Comparison of ENCODE assay signal across 7 cellular contexts in the genomic region with DNA sequence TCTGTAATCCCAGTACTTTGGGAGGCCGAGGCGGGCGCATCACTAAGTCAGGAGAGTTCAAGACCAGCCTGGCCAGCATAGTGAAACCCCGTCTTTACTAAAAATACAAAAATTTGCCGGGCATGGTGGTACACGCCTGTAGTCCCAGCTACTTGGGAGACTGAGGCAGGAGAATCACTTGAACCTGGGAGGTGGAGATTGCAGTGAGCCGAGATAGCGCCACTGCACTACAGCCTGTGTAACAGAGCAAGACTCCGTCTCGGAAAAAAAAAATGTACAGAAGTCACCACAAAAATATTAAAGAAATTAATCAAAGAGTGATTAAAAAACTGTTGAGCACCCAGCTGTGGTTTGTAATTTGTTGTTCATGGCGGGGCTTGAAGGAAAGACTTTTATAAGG. TPM values are rescaled to one million over a fixed set of nuclear protein-coding genes. Genes with fewer than 3 reads are reported as not detected.
DNase-seq lines count a peak whose midpoint lies in the region; ATAC-seq, FAIRE-seq and TF ChIP-seq lines count a peak whose summit lies in the region.
"Not testable (repeated sequence)": the region's sequence is repeated elsewhere in the genome, so short reads cannot be mapped to it uniquely, and the experiment has no call there.

No MANE protein-coding gene starts in this region.

- not testable (repeated sequence) for H3K9me3 ChIP-seq in NT2/D1 (ENCODE audit: insufficient read depth, low read length); gastroesophageal sphincter; mesodermal cell (ENCODE audit: control insufficient read depth, low read length); gastrocnemius medialis

- not testable (repeated sequence) for TF ChIP-seq EP300 in gastroesophageal sphincter (IDR thresholded peaks at IDR 0.05)

- peaks cover 41% of the 10 kb centered on the region for H3K4me1 Mint-ChIP-seq in activated CD8-positive, alpha-beta T cell treated with anti-CD3 and anti-CD28 coated beads, Interleukin-2, amount 10 ng/mL, durations not matched to agents 7 days and 5 days (ENCODE audit: low read depth)

- H3K4me1 ChIP-seq in NT2/D1 (ENCODE audit: insufficient read depth, insufficient read length); gastrocnemius medialis: not testable (repeated sequence)
- H3K4me1 ChIP-seq in gastroesophageal sphincter (peaks cover 0 to 26% (median 0%) of the 10 kb centered on the region in 3 donors), mesodermal cell (ENCODE audit: control insufficient read depth, insufficient read depth, low read length, poor library complexity, severe bottlenecking) (peaks cover 12% of the 10 kb centered on the region)

- peak overlapping the region; percentile 99 for H3K27ac Mint-ChIP-seq in activated CD8-positive, alpha-beta T cell treated with anti-CD3 and anti-CD28 coated beads, Interleukin-2, amount 10 ng/mL, durations not matched to agents 7 days and 5 days

- TF ChIP-seq CTCF in gastroesophageal sphincter (IDR thresholded peaks at IDR 0.05); gastrocnemius medialis (IDR thresholded peaks at IDR 0.05 in 4 of 5, conservative IDR thresholded peaks at IDR 0.05 in 1 of 5): not testable (repeated sequence)

- CTCF ChIA-PET in activated CD8-positive, alpha-beta T cell treated with anti-CD3 and anti-CD28 coated beads, Interleukin-2, amount 10 ng/mL, durations not matched to agents 7 days and 5 days (lab: Charles Lee): interaction anchor here (1.8 kb wide), 1 partner anchor 121 kb away, joined by 4 read pairs; a partner anchor contains a TSS

- 11 to 12% methylated on average over 5 to 9 of the region's 11 CpGs for WGBS in gastroesophageal sphincter (ENCODE audit: low coverage in 1 of 2), 2 donors
- 11% methylated on average over 6 to 8 of the region's 11 CpGs for WGBS in mesodermal cell (ENCODE audit: insufficient coverage in 2 of 2), 2 experiments

- TF ChIP-seq POLR2A in gastroesophageal sphincter (IDR thresholded peaks at IDR 0.05); gastrocnemius medialis (IDR thresholded peaks at IDR 0.05): not testable (repeated sequence)

- H3K27me3 ChIP-seq in NT2/D1 (ENCODE audit: insufficient read depth, insufficient read length); gastroesophageal sphincter; gastrocnemius medialis: not testable (repeated sequence)

- FAIRE-seq in GM18507 (lab: Jason Lieb, UNC): peak; percentile 33

- in situ Hi-C loops in gastrocnemius medialis (cut with MboI; ENCODE audit: low sequenced_read_pairs in 4 of 4): not testable (repeated sequence)

- POLR2A ChIA-PET in activated CD8-positive, alpha-beta T cell treated with anti-CD3 and anti-CD28 coated beads, Interleukin-2, amount 10 ng/mL, durations not matched to agents 7 days and 5 days (lab: Charles Lee): interaction anchor here (0.7 to 2.1 kb wide), 13 partner anchors 15 to 943 kb away, joined by 3 to 27 read pairs (median 8); a partner anchor contains a TSS

- H3K27ac ChIP-seq in caudate nucleus (ENCODE audit: low read depth, low read length): peak overlapping the region; percentile 83
- peak overlapping the region in 3 of 4 donors; percentile 88 to 89 (median 89) for H3K27ac ChIP-seq in gastroesophageal sphincter
- H3K27ac ChIP-seq in mesodermal cell (ENCODE audit: low read depth, low read length, severe bottlenecking): peak overlapping the region; percentile 96
- H3K27ac ChIP-seq in gastrocnemius medialis: peak overlapping the region; percentile 63 to 83 (median 76)

- ATAC-seq in activated CD8-positive, alpha-beta T cell treated with anti-CD3 and anti-CD28 coated beads, Interleukin-2, amount 10 ng/mL, durations not matched to agents 7 days and 5 days; gastroesophageal sphincter; gastrocnemius medialis: not testable (repeated sequence)

- H3K9me3 Mint-ChIP-seq in activated CD8-positive, alpha-beta T cell treated with anti-CD3 and anti-CD28 coated beads, Interleukin-2, amount 10 ng/mL, durations not matched to agents 7 days and 5 days (ENCODE audit: insufficient read depth): not testable (repeated sequence)

- H3K4me3 ChIP-seq in NT2/D1 (ENCODE audit: insufficient read length, low read depth) (peak overlapping the region; percentile 96), gastroesophageal sphincter (peak overlapping the region; percentile 60 to 80), mesodermal cell (ENCODE audit: extremely low read depth, insufficient read depth, low read length, poor library complexity, severe bottlenecking) (peak overlapping the region; percentile 85), gastrocnemius medialis (peak overlapping the region; percentile 61 to 89 (median 68))

- intact Hi-C loops in gastrocnemius medialis (cut with DNase I; ENCODE audit: low total_unique reads): loop anchor here (2.0 kb wide), 1 partner anchor 122 kb away; a partner anchor contains a TSS

- peaks cover 51% of the 10 kb centered on the region for H3K36me3 Mint-ChIP-seq in activated CD8-positive, alpha-beta T cell treated with anti-CD3 and anti-CD28 coated beads, Interleukin-2, amount 10 ng/mL, durations not matched to agents 7 days and 5 days (ENCODE audit: low read depth)

- H3K27me3 Mint-ChIP-seq in activated CD8-positive, alpha-beta T cell treated with anti-CD3 and anti-CD28 coated beads, Interleukin-2, amount 10 ng/mL, durations not matched to agents 7 days and 5 days (ENCODE audit: low read depth): not testable (repeated sequence)

- H3K4me3 Mint-ChIP-seq in activated CD8-positive, alpha-beta T cell treated with anti-CD3 and anti-CD28 coated beads, Interleukin-2, amount 10 ng/mL, durations not matched to agents 7 days and 5 days: peak overlapping the region; percentile 99

- DNase-seq in GM18507 (ENCODE audit: extremely low spot score, insufficient read length, low read depth); NT2/D1 (ENCODE audit: low read depth, low spot score); activated CD8-positive, alpha-beta T cell treated with anti-CD3 and anti-CD28 coated beads, Interleukin-2, amount 10 ng/mL, durations not matched to agents 7 days and 5 days; gastrocnemius medialis: not testable (repeated sequence)
- DNase-seq in caudate nucleus (lab: John Stamatoyannopoulos, UW): peak in 4 of 61 donors; percentile 2 to 42 (median 24)

- peak overlapping the region; percentile 97 for H3K9ac ChIP-seq in NT2/D1 (ENCODE audit: insufficient read length, low read depth)

- H3K36me3 ChIP-seq in NT2/D1 (ENCODE audit: insufficient read depth, insufficient read length, low read length): peaks cover 38% of the 10 kb centered on the region
- peaks cover 0 to 36% of the 10 kb centered on the region in 2 donors for H3K36me3 ChIP-seq in gastroesophageal sphincter
- H3K36me3 ChIP-seq in mesodermal cell (ENCODE audit: control insufficient read depth, insufficient read depth, low read length): peaks cover 40% of the 10 kb centered on the region
- H3K36me3 ChIP-seq in gastrocnemius medialis: not testable (repeated sequence)

RNA-seq across cellular contexts. Expression of a gene that starts 0.8 kb away (rescaled TPM):
- total RNA-seq in activated CD8-positive, alpha-beta T cell treated with anti-CD3 and anti-CD28 coated beads, Interleukin-2, amount 10 ng/mL, durations not matched to agents 7 days and 5 days: 10 to 100 TPM; 22.0 to 25.5 TPM
- total RNA-seq in gastroesophageal sphincter (10 to 100 TPM in 2 of 4 donors, 1 to 10 TPM in 2; 5.8 to 12.7 (median 10.4) TPM), gastrocnemius medialis (1 to 10 TPM; 1.3 to 5.9 (median 2.0) TPM)
- 8.3 TPM for polyA plus RNA-seq in mesodermal cell (2013, experiment 1 of 2)
- 8.0 TPM for polyA plus RNA-seq in mesodermal cell (2013, experiment 2 of 2)
